Comparison of ENCODE assay signal across 31 cellular contexts in genomic region chr7:128190051-128190640, GRCh38. TPM values are rescaled to one million over a fixed set of nuclear protein-coding genes. Genes with fewer than 3 reads are reported as not detected.
DNase-seq lines count a peak whose midpoint lies in the region; ATAC-seq, FAIRE-seq and TF ChIP-seq lines count a peak whose summit lies in the region.
"Had no signal": no experiment of that assay in that cellular context is flagged by ENCODE, and none has a peak within 500 bp of the region (broad histone marks: within the 10 kb centered on the region; RNA-seq: fewer than 3 reads in every experiment).

No MANE protein-coding gene starts in this region.

- TF ChIP-seq POLR2A in A549 (IDR thresholded peaks at IDR 0.05; ENCODE audit: low read length): no peak

- peak; percentile 48 to 51 for ATAC-seq in A549
- ATAC-seq in GM21381 (IDR thresholded peaks at IDR 0.05; ENCODE audit: unreplicated experiment): no peak
- ATAC-seq: foreskin keratinocyte, HCT116, sciatic nerve, T-cell had no signal

- CTCF ChIA-PET in A549 (lab: Yijun Ruan, JAX): interaction anchor here (0.9 to 1.7 kb wide), 3 partner anchors 12 to 55 kb away, joined by 3 to 7 read pairs (median 7); no protein-coding TSS in a partner anchor

- POLR2A ChIA-PET in A549 (lab: Yijun Ruan, JAX): no interaction called here

- H3K4me3 ChIP-seq in A549: no peak overlapping the region
- H3K4me3 ChIP-seq: esophagus squamous epithelium, heart right ventricle, tibial nerve had no signal

- peaks cover 11 to 22% (median 16%) of the 10 kb centered on the region in 3 donors for H3K27me3 Mint-ChIP-seq in CD14-positive monocyte (ENCODE audit: low read depth in 3 of 3)

- 42% methylated on average over 7 of the region's 7 CpGs for WGBS in A549 (ENCODE audit: missing lambda C conversion rate)

- DNase-seq in A549 (ENCODE audit: low read depth in 1 of 2, low spot score in 1 of 2): no peak
- peak; percentile 7 for DNase-seq in CD14-positive monocyte (ENCODE audit: low spot score)
- peak; percentile 10 for DNase-seq in activated CD8-positive, alpha-beta memory T cell treated with anti-CD3 and anti-CD28 coated beads, Interleukin-2, amount 50 U/mL, for 48 hours
- peak; percentile 68 for DNase-seq in mesenteric fat pad (ENCODE audit: low spot score)
- no peak for DNase-seq in NCI-H510A treated with DMSO at 0.1 percent for 48 hours (lab: John Stamatoyannopoulos, UW)
- DNase-seq in SIG-M5 treated with dmso at 0.1 percent for 504 hours (lab: John Stamatoyannopoulos, UW; ENCODE audit: unreplicated experiment): no peak
- DNase-seq: activated CD4-positive, alpha-beta T cell treated with anti-CD3 and anti-CD28 coated beads, Interleukin-2, amount 50 U/mL, for 1 hour; activated naive CD8-positive, alpha-beta T cell treated with anti-CD3 and anti-CD28 coated beads for 36 hours; COR-L47; esophagus squamous epithelium; foreskin keratinocyte; heart right ventricle; Kasumi-1; kidney; naive B cell; NCI-H446 treated with DMSO at 0.1 percent for 48 hours; NCI-H82; stimulated activated CD4-positive, alpha-beta T cell treated with anti-CD3 and anti-CD28 coated beads, Interleukin-4, amount 100 ng/mL, for 24 hours; T-cell had no signal

- H3K9me3 Mint-ChIP-seq in CD14-positive monocyte: peaks cover 23 to 35% (median 30%) of the 10 kb centered on the region in 7 donors

- no peak overlapping the region for H3K27ac ChIP-seq in A549
- H3K27ac ChIP-seq: esophagus squamous epithelium, foreskin keratinocyte, heart right ventricle, tibial nerve had no signal

- H3K4me1 Mint-ChIP-seq in CD14-positive monocyte: peaks cover 15% of the 10 kb centered on the region
- H3K4me1 Mint-ChIP-seq: activated naive CD8-positive, alpha-beta T cell treated with anti-CD3 and anti-CD28 coated beads for 36 hours; mesothelial cell of epicardium; T-cell had no signal

- no peak for TF ChIP-seq CTCF in A549 (IDR thresholded peaks at IDR 0.05)
- TF ChIP-seq CTCF in CD14-positive monocyte (IDR thresholded peaks at IDR 0.05): no peak

- intact Hi-C loops in CD14-positive monocyte (cut with micrococcal nuclease): no loop called here

- H3K27ac Mint-ChIP-seq in CD14-positive monocyte: no peak overlapping the region
- H3K27ac Mint-ChIP-seq: activated naive CD8-positive, alpha-beta T cell treated with anti-CD3 and anti-CD28 coated beads for 36 hours; dendritic cell treated with granulocyte-macrophage colony-stimulating factor and Interleukin-4, amounts not matched to agents 40 ng/mL and 50 ng/mL, for 4 days; mesothelial cell of epicardium; naive B cell; progenitor cell of endocrine pancreas; T-cell had no signal

- H3K9me3 ChIP-seq in A549: peaks cover 21% of the 10 kb centered on the region

- no peak overlapping the region for H3K4me3 Mint-ChIP-seq in CD14-positive monocyte
- H3K4me3 Mint-ChIP-seq: activated naive CD8-positive, alpha-beta T cell treated with anti-CD3 and anti-CD28 coated beads for 36 hours; dendritic cell treated with granulocyte-macrophage colony-stimulating factor and Interleukin-4, amounts not matched to agents 40 ng/mL and 50 ng/mL, for 4 days; mesothelial cell of epicardium; naive B cell; T-cell had no signal

- no peak for TF ChIP-seq RAD21 in A549 (conservative IDR thresholded peaks at IDR 0.05 in 1 of 2, IDR thresholded peaks at IDR 0.05 in 1 of 2)

- no peaks in the 10 kb centered on the region for H3K4me1 ChIP-seq in A549
- H3K4me1 ChIP-seq: esophagus squamous epithelium, foreskin keratinocyte, heart right ventricle, tibial nerve had no signal

- H3K36me3 Mint-ChIP-seq in CD14-positive monocyte: peaks cover 1 to 3% of the 10 kb centered on the region in 2 donors
- H3K36me3 Mint-ChIP-seq: T-cell had no signal

- FAIRE-seq in A549 (lab: Jason Lieb, UNC): no peak
- FAIRE-seq: G401.6, kidney had no signal

- no peak overlapping the region for H3K4me2 ChIP-seq in A549

- TF ChIP-seq EP300 in A549 (IDR thresholded peaks at IDR 0.05): no peak

TF ChIP-seq in A549, 52 proteins besides CTCF, POLR2A, EP300 and RAD21:
- TF ChIP-seq REST (IDR thresholded peaks at IDR 0.05) (no peak), FOSL2 (IDR thresholded peaks at IDR 0.05) (no peak), FOSL2 (CRISPR knock-in tag; IDR thresholded peaks at IDR 0.05) (no peak), HDAC2 (IDR thresholded peaks at IDR 0.05) (no peak), CEBPB (IDR thresholded peaks at IDR 0.05) (no peak), USF2 (IDR thresholded peaks at IDR 0.05) (no peak), KDM5A (IDR thresholded peaks at IDR 0.05) (no peak), NR3C1 (IDR thresholded peaks at IDR 0.05) (no peak), CHD2 (IDR thresholded peaks at IDR 0.05; ENCODE audit: low read length, partially characterized antibody) (no peak), ATOH8 (CRISPR knock-in tag; IDR thresholded peaks at IDR 0.05; ENCODE audit: low read depth) (no peak), FOXS1 (CRISPR knock-in tag; IDR thresholded peaks at IDR 0.05) (no peak), ESRRA (IDR thresholded peaks at IDR 0.05; ENCODE audit: borderline replicate concordance, low read length) (no peak), HES2 (IDR thresholded peaks at IDR 0.05) (no peak), CHD4 (IDR thresholded peaks at IDR 0.05; ENCODE audit: borderline replicate concordance) (no peak), ZFP36 (IDR thresholded peaks at IDR 0.05; ENCODE audit: borderline replicate concordance, partially characterized antibody) (no peak)

RNA-seq across cellular contexts. Expression of gene LEP, which starts 50.9 kb away (rescaled TPM):
- polyA plus RNA-seq in A549 (2011; rRNA removed) (not detected in 2 replicates), A549 (2017; fragmentation: RNase III; extraction: RNeasy Plus Mini Kit Qiagen cat#74134 plus additional on column Dnase treatment) (not detected in 3 replicates), CD14-positive monocyte (under 1 TPM; 0.12 to 0.13 TPM)
- not detected in 2 replicates for polyA plus RNA-seq in A549 (2012; cell fraction: cytosol; rRNA removed)
- polyA plus RNA-seq in A549 (2012; cell fraction: nucleus; rRNA removed): not detected in 2 replicates
- not detected in 2 replicates for polyA minus RNA-seq in A549 (2011; rRNA and poly(A)+ RNA removed)
- 784 TPM for total RNA-seq in mesenteric fat pad
- total RNA-seq: activated naive CD8-positive, alpha-beta T cell treated with anti-CD3 and anti-CD28 coated beads for 36 hours; esophagus squamous epithelium; foreskin keratinocyte; kidney; liver; mesothelial cell of epicardium; progenitor cell of endocrine pancreas; RPMI7951; SK-MEL-5; T-cell had no signal
- polyA plus RNA-seq: AG04450, foreskin keratinocyte had no signal

Comparison
In these comparisons a context has a peak if more than half of its experiments do, and no peak if none do; other contexts are left out.
1. DNase-seq: peak in CD14-positive monocyte (single experiment), activated CD8-positive, alpha-beta memory T cell treated with anti-CD3 and anti-CD28 coated beads, Interleukin-2, amount 50 U/mL, for 48 hours (single experiment) and mesenteric fat pad (single experiment); none in A549 (0 of 2), NCI-H510A treated with DMSO at 0.1 percent for 48 hours (single experiment) and SIG-M5 treated with dmso at 0.1 percent for 504 hours (single experiment).